In the genomic region with DNA sequence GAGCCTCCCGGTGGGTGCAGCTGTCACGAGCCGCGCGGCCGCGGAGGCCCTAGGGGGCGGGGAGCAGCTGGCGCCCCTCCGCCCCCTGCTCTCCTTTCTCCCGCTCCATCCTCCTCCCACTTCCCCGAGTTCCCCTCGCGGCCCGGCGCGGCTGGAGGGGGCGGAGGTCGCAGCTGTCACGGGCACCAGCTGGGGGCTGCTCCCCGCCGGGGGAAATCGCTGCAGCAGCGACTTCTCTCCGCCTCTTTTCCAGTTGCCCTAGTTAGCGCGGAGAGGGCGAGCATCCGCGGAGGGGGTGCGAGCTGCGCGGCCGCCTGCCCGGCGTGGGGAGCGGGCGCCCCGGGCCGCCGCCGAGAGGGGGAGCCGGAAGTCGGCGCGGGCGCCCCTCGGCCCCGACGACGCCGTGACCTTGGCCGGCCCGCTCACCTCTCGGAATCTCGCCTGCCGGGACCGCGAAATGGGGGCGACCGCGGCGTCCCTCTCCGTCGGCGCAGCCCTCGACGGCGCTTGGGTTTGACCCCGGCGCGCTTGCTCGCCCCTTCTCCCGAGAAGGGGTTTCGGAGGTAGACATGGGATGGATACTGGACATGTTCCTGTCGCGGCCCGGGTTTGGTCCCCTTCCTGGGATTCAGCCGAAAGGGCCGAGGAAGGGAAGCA, we compare ENCODE assay signal across 8 cellular contexts. TPM values are rescaled to one million over a fixed set of nuclear protein-coding genes. Genes with fewer than 3 reads are reported as not detected.
DNase-seq lines count a peak whose midpoint lies in the region; ATAC-seq and TF ChIP-seq lines count a peak whose summit lies in the region.

No MANE protein-coding gene starts in this region.

- BruUV-seq in A673 (replicated peaks; lab: Mats Ljungman, UMichigan) = no TSS peak

- no peak overlapping the region for H2BK15ac ChIP-seq in neuronal stem cell (ENCODE audit: low read length)

- H3K27ac ChIP-seq in A673 (ENCODE audit: low read depth, low read length, poor library complexity, severe bottlenecking) = peak overlapping the region; percentile 77
- H3K27ac ChIP-seq in OCI-LY3 (ENCODE audit: low read length) = no peak overlapping the region
- H3K27ac ChIP-seq in foreskin keratinocyte = no peak overlapping the region
- peak overlapping the region; percentile 97 for H3K27ac ChIP-seq in neuronal stem cell (replicated peaks; ENCODE audit: low read length)
- peak overlapping the region; percentile 78 for H3K27ac ChIP-seq in substantia nigra (ENCODE audit: low read depth, low read length, poor library complexity, severe bottlenecking)

- no peak overlapping the region for H3K14ac ChIP-seq in neuronal stem cell (ENCODE audit: low read length)

- POLR2A ChIA-PET in A673 (lab: Charles Lee; ENCODE audit: low non-redundant PET) = interaction anchor here (0.6 to 0.8 kb wide), 2 partner anchors 38 to 92 kb away, joined by 3 to 5 read pairs; no protein-coding TSS in a partner anchor

- peak overlapping the region; percentile 74 for H3K9ac ChIP-seq in OCI-LY3 (ENCODE audit: low read length)
- H3K9ac ChIP-seq in neuronal stem cell (ENCODE audit: low read depth, low read length, poor library complexity) = peak overlapping the region; percentile 73

- H3K4me1 ChIP-seq in A673 (ENCODE audit: insufficient read depth, low read length, poor library complexity, severe bottlenecking) (peaks cover 52% of the 10 kb centered on the region), OCI-LY3 (ENCODE audit: low read length) (peaks cover 27% of the 10 kb centered on the region), foreskin keratinocyte (peaks cover 8% of the 10 kb centered on the region), neuronal stem cell (ENCODE audit: control insufficient read depth in 2 of 2, insufficient read depth in 1 of 2, low read depth in 1 of 2, low read length in 2 of 2) (peaks cover 11 to 13% of the 10 kb centered on the region in 2 donors)

- H4K8ac ChIP-seq in neuronal stem cell (ENCODE audit: low read depth, low read length) = no peak overlapping the region

- H3K4ac ChIP-seq in neuronal stem cell (ENCODE audit: low read length) = no peak overlapping the region

- H3K4me3 ChIP-seq in A673 (ENCODE audit: low read depth, low read length, poor library complexity, severe bottlenecking) = peak overlapping the region; percentile 84
- peak overlapping the region; percentile 93 for H3K4me3 ChIP-seq in OCI-LY3 (ENCODE audit: low read length)
- H3K4me3 ChIP-seq in neuronal stem cell (ENCODE audit: low read length in 2 of 2) = peak overlapping the region; percentile 87 to 97

- peaks cover 46% of the 10 kb centered on the region for H3K79me2 ChIP-seq in OCI-LY3 (ENCODE audit: low read length)

- no peak overlapping the region for H2BK12ac ChIP-seq in neuronal stem cell (ENCODE audit: low read length)

- peak overlapping the region; percentile 86 for H3K4me2 ChIP-seq in OCI-LY3 (ENCODE audit: low read length)
- H3K4me2 ChIP-seq in neuronal stem cell (ENCODE audit: insufficient read depth, low read length, poor library complexity, severe bottlenecking) = peak overlapping the region; percentile 92

- no CpG with 5 or more reads among the region's 80 CpGs for whole genome bisulfite sequencing in neuronal stem cell (ENCODE audit: extremely low coverage in 2 of 2, insufficient read length in 2 of 2, insufficient replicate concordance in 1 of 2), 2 donors

- H3K18ac ChIP-seq in neuronal stem cell (ENCODE audit: low read length) = peak overlapping the region; percentile 100

- H3K27me3 ChIP-seq in A673 (replicated peaks; ENCODE audit: insufficient read depth, low read depth, low read length, poor library complexity) (no peaks in the 10 kb centered on the region), OCI-LY3 (ENCODE audit: low read depth, low read length) (no peaks in the 10 kb centered on the region), foreskin keratinocyte (peaks cover 22% of the 10 kb centered on the region), neuronal stem cell (ENCODE audit: control insufficient read depth in 3 of 3, insufficient read depth in 3 of 3, low read depth in 1 of 3, low read length in 3 of 3) (no peaks in the 10 kb centered on the region)

- peaks cover 12% of the 10 kb centered on the region; the same call in 1 of the 2 replicates for H4K20me1 ChIP-seq in OCI-LY3 (ENCODE audit: insufficient read depth, low read length)

- CTCF ChIA-PET in A673 (lab: Charles Lee) = no interaction called here

- intact Hi-C loops in A673 (cut with micrococcal nuclease; ENCODE audit: unreplicated experiment) = loop anchor here (2.0 to 10.0 kb wide), 4 partner anchors 54 to 333 kb away; a partner anchor contains a TSS

- H2BK120ac ChIP-seq in neuronal stem cell (ENCODE audit: low read depth, low read length) = no peak overlapping the region

- peak overlapping the region; percentile 20 for H3K23ac ChIP-seq in neuronal stem cell (ENCODE audit: low read depth, low read length, poor library complexity)

- H3K9me3 ChIP-seq in A673 (ENCODE audit: low read depth, low read length, poor library complexity, severe bottlenecking) (no peaks in the 10 kb centered on the region), OCI-LY3 (ENCODE audit: insufficient read depth, low read length) (no peaks in the 10 kb centered on the region), neuronal stem cell (replicated peaks in 1 of 2; ENCODE audit: control insufficient read depth in 2 of 2, insufficient read depth in 1 of 2, low read depth in 1 of 2, low read length in 2 of 2) (no peaks in the 10 kb centered on the region)

- peaks cover 2% of the 10 kb centered on the region for H3K79me1 ChIP-seq in neuronal stem cell (ENCODE audit: low read depth, low read length)

- H3K36me3 ChIP-seq in A673 (ENCODE audit: insufficient read depth, low read length, poor library complexity, severe bottlenecking) (no peaks in the 10 kb centered on the region), OCI-LY3 (replicated peaks; ENCODE audit: low read depth, low read length) (no peaks in the 10 kb centered on the region), neuronal stem cell (replicated peaks in 1 of 2; ENCODE audit: control insufficient read depth in 2 of 2, insufficient read depth in 2 of 2, low read length in 2 of 2) (no peaks in the 10 kb centered on the region)

- H2AFZ ChIP-seq in OCI-LY3 (ENCODE audit: low read depth, low read length) (no peak overlapping the region), neuronal stem cell (ENCODE audit: low read length) (peak overlapping the region; percentile 94)

- TF ChIP-seq CTCF in A673 (conservative IDR thresholded peaks at IDR 0.05; ENCODE audit: low read depth, low read length) = no peak
- no peak for TF ChIP-seq CTCF in OCI-LY3 (IDR thresholded peaks at IDR 0.05; ENCODE audit: low read depth, low read length)
- no peak for TF ChIP-seq CTCF in foreskin keratinocyte (conservative IDR thresholded peaks at IDR 0.05)

- no peak overlapping the region for H4K91ac ChIP-seq in neuronal stem cell (ENCODE audit: low read depth, low read length, poor library complexity)

- peak; percentile 64 for DNase-seq in A673 (ENCODE audit: low spot score)
- DNase-seq in activated effector memory CD4-positive, alpha-beta T cell treated with Interleukin-2 at 50 U/mL for 16 hours = peak; percentile 49
- DNase-seq in foreskin keratinocyte = no peak
- DNase-seq in neuronal stem cell (ENCODE audit: low spot score) = peak; percentile 46
- peak in 46 of 49 donors; percentile 13 to 73 (median 50) for DNase-seq in substantia nigra (lab: John Stamatoyannopoulos, UW)

- ATAC-seq in GM18907 (IDR thresholded peaks at IDR 0.05; ENCODE audit: unreplicated experiment) (peak; percentile 42), HG03135 (IDR thresholded peaks at IDR 0.05; ENCODE audit: unreplicated experiment) (peak; percentile 40), foreskin keratinocyte (peak; percentile 21)

- peak overlapping the region; percentile 93 for H2BK5ac ChIP-seq in neuronal stem cell (ENCODE audit: low read length)

- H2AK5ac ChIP-seq in neuronal stem cell (ENCODE audit: low read depth, low read length) = no peak overlapping the region

RNA-seq across cellular contexts. Expression of a gene that starts 0.7 kb away (rescaled TPM):
- 27.5 TPM in 2 replicates for total RNA-seq in A673 (2021)
- total RNA-seq in foreskin keratinocyte = 5.3 and 6.0 TPM in 2 replicates
- polyA plus RNA-seq in foreskin keratinocyte = 1.0 and 1.1 TPM in 2 replicates
- polyA plus RNA-seq in neuronal stem cell (2013, experiment 1 of 2) = 11.9 TPM
- 12.1 TPM for polyA plus RNA-seq in neuronal stem cell (2013, experiment 2 of 2)

Comparison
In these comparisons a context has a peak if more than half of its experiments do, and no peak if none do; other contexts are left out.
1. DNase-seq: peak in A673 (single experiment), activated effector memory CD4-positive, alpha-beta T cell treated with Interleukin-2 at 50 U/mL for 16 hours (single experiment), neuronal stem cell (single experiment) and substantia nigra (46 of 49); none in foreskin keratinocyte (0 of 2).
2. H3K27ac ChIP-seq: peak in A673 (single experiment), neuronal stem cell (single experiment) and substantia nigra (single experiment); none in OCI-LY3 (single experiment) and foreskin keratinocyte (single experiment).
3. Peak in every context shown above with its lines, with median percentiles within 50 percentile points of each other: H3K4me3 ChIP-seq and ATAC-seq.